ENCODE assay signal across 10 cellular contexts in genomic region chr7:151166629-151167196, GRCh38. TPM values are rescaled to one million over a fixed set of nuclear protein-coding genes. Genes with fewer than 3 reads are reported as not detected.
DNase-seq lines count a peak whose midpoint lies in the region; ATAC-seq and TF ChIP-seq lines count a peak whose summit lies in the region.
"Had no signal": no experiment of that assay in that cellular context is flagged by ENCODE, and none has a peak within 500 bp of the region (broad histone marks: within the 10 kb centered on the region; RNA-seq: fewer than 3 reads in every experiment).

No MANE protein-coding gene starts in this region.

- H3K36me3 ChIP-seq in ES-I3 (ENCODE audit: insufficient read depth, low read length): no peaks in the 10 kb centered on the region
- H3K36me3 ChIP-seq in Panc1 (ENCODE audit: control insufficient read depth, insufficient read depth, low read length): no peaks in the 10 kb centered on the region
- H3K36me3 ChIP-seq in hepatocyte (replicated peaks; ENCODE audit: insufficient read depth, low read depth): no peaks in the 10 kb centered on the region

- BruUV-seq in Panc1 (replicated peaks; lab: Mats Ljungman, UMichigan): no TSS peak

- H3K9me3 Mint-ChIP-seq in activated T-helper 2 cell treated with anti-CD3 and anti-CD28 coated beads, Interferon-gamma antibody, Interleukin-2, Interleukin-4, amounts not matched to agents 10 μg/mL and 5 μg/mL and 100 μg/mL, durations not matched to agents 14 hours and 24 hours and 36 hours: no peaks in the 10 kb centered on the region
- H3K9me3 Mint-ChIP-seq in activated CD4-positive, alpha-beta memory T cell treated with anti-CD3 and anti-CD28 coated beads for 36 hours: no peaks in the 10 kb centered on the region

- H2AFZ ChIP-seq in hepatocyte: peak overlapping the region; percentile 49

- TF ChIP-seq CTCF in Panc1 (IDR thresholded peaks at IDR 0.05) (no peak), hepatocyte (IDR thresholded peaks at IDR 0.05; ENCODE audit: poor library complexity) (no peak)

- CTCF ChIA-PET in Panc1 (lab: Charles Lee): interaction anchor here (1.7 kb wide), 1 partner anchor 9 kb away, joined by 4 read pairs; no protein-coding TSS in a partner anchor
- CTCF ChIA-PET in activated CD4-positive, alpha-beta memory T cell treated with anti-CD3 and anti-CD28 coated beads for 36 hours (lab: Charles Lee): interaction anchor here (0.8 to 6.5 kb wide), 9 partner anchors 9 to 138 kb away, joined by 3 to 42 read pairs (median 4); no protein-coding TSS in a partner anchor

- H3K4me3 Mint-ChIP-seq in activated T-helper 2 cell treated with anti-CD3 and anti-CD28 coated beads, Interferon-gamma antibody, Interleukin-2, Interleukin-4, amounts not matched to agents 10 μg/mL and 5 μg/mL and 100 μg/mL, durations not matched to agents 14 hours and 24 hours and 36 hours (ENCODE audit: low read depth): no peak overlapping the region
- H3K4me3 Mint-ChIP-seq in activated CD4-positive, alpha-beta memory T cell treated with anti-CD3 and anti-CD28 coated beads for 36 hours: no peak overlapping the region

- peaks cover 28% of the 10 kb centered on the region for H3K27me3 Mint-ChIP-seq in activated T-helper 2 cell treated with anti-CD3 and anti-CD28 coated beads, Interferon-gamma antibody, Interleukin-2, Interleukin-4, amounts not matched to agents 10 μg/mL and 5 μg/mL and 100 μg/mL, durations not matched to agents 14 hours and 24 hours and 36 hours (ENCODE audit: low read depth)
- H3K27me3 Mint-ChIP-seq in activated CD4-positive, alpha-beta memory T cell treated with anti-CD3 and anti-CD28 coated beads for 36 hours: peaks cover 28% of the 10 kb centered on the region

- H3K27me3 ChIP-seq in Panc1 (ENCODE audit: control insufficient read depth, insufficient read depth, low read length) (peaks cover 37% of the 10 kb centered on the region), hepatocyte (peaks cover 92% of the 10 kb centered on the region)

- POLR2A ChIA-PET in Panc1 (lab: Charles Lee): no interaction called here
- POLR2A ChIA-PET in activated CD4-positive, alpha-beta memory T cell treated with anti-CD3 and anti-CD28 coated beads for 36 hours (lab: Charles Lee): no interaction called here

- peak overlapping the region; percentile 54 for H3K9ac ChIP-seq in ES-I3 (ENCODE audit: low read depth, low read length)

- no peak overlapping the region for H3K27ac ChIP-seq in Panc1 (ENCODE audit: low read length)
- no peak overlapping the region for H3K27ac ChIP-seq in hepatocyte

- peaks cover 5% of the 10 kb centered on the region for H3K4me1 Mint-ChIP-seq in activated T-helper 2 cell treated with anti-CD3 and anti-CD28 coated beads, Interferon-gamma antibody, Interleukin-2, Interleukin-4, amounts not matched to agents 10 μg/mL and 5 μg/mL and 100 μg/mL, durations not matched to agents 14 hours and 24 hours and 36 hours (ENCODE audit: low read depth)
- H3K4me1 Mint-ChIP-seq in activated CD4-positive, alpha-beta memory T cell treated with anti-CD3 and anti-CD28 coated beads for 36 hours (ENCODE audit: low read depth): peaks cover 6% of the 10 kb centered on the region

- no peaks in the 10 kb centered on the region for H3K36me3 Mint-ChIP-seq in activated T-helper 2 cell treated with anti-CD3 and anti-CD28 coated beads, Interferon-gamma antibody, Interleukin-2, Interleukin-4, amounts not matched to agents 10 μg/mL and 5 μg/mL and 100 μg/mL, durations not matched to agents 14 hours and 24 hours and 36 hours (ENCODE audit: low read depth)
- H3K36me3 Mint-ChIP-seq in activated CD4-positive, alpha-beta memory T cell treated with anti-CD3 and anti-CD28 coated beads for 36 hours: no peaks in the 10 kb centered on the region

- WGBS in hepatocyte (ENCODE audit: low lambda C conversion rate, missing lambda C conversion rate): 9% methylated on average over 25 of the region's 31 CpGs

- H4K20me1 ChIP-seq in hepatocyte (ENCODE audit: insufficient read depth, poor library complexity, severe bottlenecking): no peaks in the 10 kb centered on the region

- H3K9me3 ChIP-seq in ES-I3 (ENCODE audit: control insufficient read depth, insufficient read depth, low read length) (no peaks in the 10 kb centered on the region), Panc1 (ENCODE audit: control insufficient read depth, insufficient read depth, low read depth, low read length) (no peaks in the 10 kb centered on the region), hepatocyte (ENCODE audit: low read depth) (no peaks in the 10 kb centered on the region)

- no peaks in the 10 kb centered on the region for H3K9me2 ChIP-seq in hepatocyte (replicated peaks; ENCODE audit: insufficient read depth)

- ATAC-seq in Panc1 (no peak; the same call in 1 of the 2 replicates), sciatic nerve (no peak)

- H3K4me2 ChIP-seq in hepatocyte: peak overlapping the region; percentile 97

- in situ Hi-C loops in Panc1 (cut with HindIII; ENCODE audit: low pct_unique_long_range_greater_than_20kb, low sequenced_read_pairs): loop anchor here (5.0 kb wide), 1 partner anchor 41 kb away; no protein-coding TSS in a partner anchor

- no peak overlapping the region for H3K27ac Mint-ChIP-seq in activated T-helper 2 cell treated with anti-CD3 and anti-CD28 coated beads, Interferon-gamma antibody, Interleukin-2, Interleukin-4, amounts not matched to agents 10 μg/mL and 5 μg/mL and 100 μg/mL, durations not matched to agents 14 hours and 24 hours and 36 hours
- H3K27ac Mint-ChIP-seq in activated CD4-positive, alpha-beta memory T cell treated with anti-CD3 and anti-CD28 coated beads for 36 hours: no peak overlapping the region

- DNase-seq in Panc1 (ENCODE audit: low read depth, low spot score) (no peak), hepatocyte (ENCODE audit: low spot score) (no peak), sciatic nerve (ENCODE audit: low spot score) (peak; percentile 55), NCI-H226 (no peak), NCI-H446 (lab: John Stamatoyannopoulos, UW) (no peak)
- no peak for DNase-seq in activated T-helper 2 cell treated with anti-CD3 and anti-CD28 coated beads, Interferon-gamma antibody, Interleukin-2, Interleukin-4, amounts not matched to agents 10 μg/mL and 5 μg/mL and 100 μg/mL, durations not matched to agents 14 hours and 24 hours and 36 hours (ENCODE audit: low spot score)
- no peak for DNase-seq in activated CD4-positive, alpha-beta memory T cell treated with anti-CD3 and anti-CD28 coated beads for 36 hours

- intact Hi-C loops in Panc1 (cut with micrococcal nuclease; ENCODE audit: unreplicated experiment): no loop called here
- intact Hi-C loops in sciatic nerve (cut with DNase I): no loop called here
- intact Hi-C loops in activated T-helper 2 cell treated with anti-CD3 and anti-CD28 coated beads, Interferon-gamma antibody, Interleukin-2, Interleukin-4, amounts not matched to agents 10 μg/mL and 5 μg/mL and 100 μg/mL, durations not matched to agents 14 hours and 24 hours and 36 hours (cut with micrococcal nuclease): loop anchor here (5.0 kb wide), 1 partner anchor 81 kb away; the partner anchor contains the start of gene SMARCD3
- intact Hi-C loops in activated CD4-positive, alpha-beta memory T cell treated with anti-CD3 and anti-CD28 coated beads for 36 hours (cut with micrococcal nuclease): no loop called here

- H3K4me3 ChIP-seq in Panc1 (ENCODE audit: low read depth in 2 of 2, low read length in 2 of 2) (peak overlapping the region; percentile 19 to 37; a peak in 3 of 4 replicates), hepatocyte (peak overlapping the region; percentile 42)

- no peaks in the 10 kb centered on the region for H3K79me2 ChIP-seq in hepatocyte

- H3K4me1 ChIP-seq in ES-I3 (ENCODE audit: insufficient read depth, low read length): no peaks in the 10 kb centered on the region
- 0 out of 2 replicates have a peak, but pooled peaks cover 4% of the 10 kb centered on the region for H3K4me1 ChIP-seq in Panc1 (ENCODE audit: control insufficient read depth, insufficient read depth, low read length)
- peaks cover 9% of the 10 kb centered on the region for H3K4me1 ChIP-seq in hepatocyte (ENCODE audit: insufficient read depth)

RNA-seq across cellular contexts. Expression of gene GBX1, which starts 0.8 kb away (rescaled TPM):
- not detected for total RNA-seq in Panc1 (2021; ENCODE audit: unreplicated experiment)
- not detected for polyA plus RNA-seq in Panc1 (2012; ENCODE audit: insufficient read length)
- not detected in 2 replicates for total RNA-seq in hepatocyte
- polyA plus RNA-seq in hepatocyte: not detected in 2 replicates
- total RNA-seq in sciatic nerve: not detected
- total RNA-seq in activated T-helper 2 cell treated with anti-CD3 and anti-CD28 coated beads, Interferon-gamma antibody, Interleukin-2, Interleukin-4, amounts not matched to agents 10 μg/mL and 5 μg/mL and 100 μg/mL, durations not matched to agents 14 hours and 24 hours and 36 hours: not detected in 2 replicates
- total RNA-seq in activated CD4-positive, alpha-beta memory T cell treated with anti-CD3 and anti-CD28 coated beads for 36 hours: not detected
- total RNA-seq: mesenteric fat pad; T-helper 2 cell treated with Interferon-gamma antibody and Interleukin-4, amounts not matched to agents 100 ng/mL and 5 ng/mL, for 36 hours had no signal

RNA-seq across cellular contexts. Expression of gene ASB10, which starts 20.3 kb away (rescaled TPM):
- total RNA-seq in Panc1 (2021; ENCODE audit: unreplicated experiment) (not detected), hepatocyte (not detected in 2 replicates), sciatic nerve (not detected)
- polyA plus RNA-seq in Panc1 (2012; ENCODE audit: insufficient read length): not detected
- polyA plus RNA-seq in hepatocyte: not detected in 2 replicates
- not detected in 2 replicates for total RNA-seq in activated T-helper 2 cell treated with anti-CD3 and anti-CD28 coated beads, Interferon-gamma antibody, Interleukin-2, Interleukin-4, amounts not matched to agents 10 μg/mL and 5 μg/mL and 100 μg/mL, durations not matched to agents 14 hours and 24 hours and 36 hours
- total RNA-seq in activated CD4-positive, alpha-beta memory T cell treated with anti-CD3 and anti-CD28 coated beads for 36 hours: not detected
- total RNA-seq: mesenteric fat pad; T-helper 2 cell treated with Interferon-gamma antibody and Interleukin-4, amounts not matched to agents 100 ng/mL and 5 ng/mL, for 36 hours had no signal

RNA-seq across cellular contexts. Expression of gene H2BK1, which starts 43.6 kb away (rescaled TPM):
- total RNA-seq in Panc1 (2021; ENCODE audit: unreplicated experiment) (not detected), hepatocyte (not detected in 2 replicates), sciatic nerve (not detected)
- polyA plus RNA-seq in Panc1 (2012; ENCODE audit: insufficient read length): not detected
- not detected in 2 replicates for polyA plus RNA-seq in hepatocyte
- total RNA-seq in activated T-helper 2 cell treated with anti-CD3 and anti-CD28 coated beads, Interferon-gamma antibody, Interleukin-2, Interleukin-4, amounts not matched to agents 10 μg/mL and 5 μg/mL and 100 μg/mL, durations not matched to agents 14 hours and 24 hours and 36 hours: not detected in 2 replicates
- not detected for total RNA-seq in activated CD4-positive, alpha-beta memory T cell treated with anti-CD3 and anti-CD28 coated beads for 36 hours
- total RNA-seq: mesenteric fat pad had no signal
